ENCODE assay signal across 6 cellular contexts in genomic region chr7:27156901-27157716, GRCh38.
A peak's percentile ranks its signal among the peaks of the same experiment; 100 is the strongest.
DNase-seq lines count a peak whose midpoint lies in the region; TF ChIP-seq lines count a peak whose summit lies in the region.

No MANE protein-coding gene starts in this region.

- peak overlapping the region; percentile 90 for H3K27ac ChIP-seq in RWPE1

- CTCF ChIA-PET in RWPE1 (lab: Yijun Ruan, JAX), result interaction anchor here (1.1 to 1.4 kb wide), 2 partner anchors 13 to 489 kb away, joined by 3 to 6 read pairs; partner anchors contain the start of gene HOXA5

- in situ Hi-C loops in ACHN (cut with HindIII; ENCODE audit: low pct_ligation_motif_present, low pct_unique_long_range_greater_than_20kb, low sequenced_read_pairs), result no loop called here

- DNase-seq in ACHN (peak; percentile 48), RWPE1 (ENCODE audit: low spot score) (no peak), left kidney (ENCODE audit: low read depth, low spot score) (peak; percentile 79), HK-2 (ENCODE audit: unreplicated experiment) (no peak), amygdala (lab: John Stamatoyannopoulos, UW) (no peak), glomerular visceral epithelial cell (ENCODE audit: extremely low spot score) (no peak)

- no peak for TF ChIP-seq CTCF in RWPE1 (conservative IDR thresholded peaks at IDR 0.05; ENCODE audit: low read depth)

- POLR2A ChIA-PET in RWPE1 (lab: Yijun Ruan, JAX; ENCODE audit: low non-redundant PET), result no interaction called here

Comparison
In these comparisons a context has a peak if more than half of its experiments do, and no peak if none do; other contexts are left out.
1. DNase-seq: peak in ACHN (single experiment) and left kidney (single experiment); none in RWPE1 (single experiment), HK-2 (single experiment), amygdala (0 of 56) and glomerular visceral epithelial cell (single experiment).